In genomic region chr11:46611526-46612304, GRCh38 we compare ENCODE assay signal across 1 cellular context.
TF ChIP-seq lines count a peak whose summit lies in the region.

No MANE protein-coding gene starts in this region.

TF ChIP-seq in K562, 482 proteins besides CTCF, POLR2A, EP300 and RAD21 (continues in another document):
- TF ChIP-seq MCM7 (IDR thresholded peaks at IDR 0.05) = no peak
- TF ChIP-seq DMBX1 (CRISPR knock-in tag; IDR thresholded peaks at IDR 0.05; ENCODE audit: borderline replicate concordance) = no peak
- TF ChIP-seq HMG20A (CRISPR knock-in tag; conservative IDR thresholded peaks at IDR 0.05) = no peak
- no peak for TF ChIP-seq CHD7 (IDR thresholded peaks at IDR 0.05; ENCODE audit: low read depth, low read length)
- TF ChIP-seq RBM15 (IDR thresholded peaks at IDR 0.05; ENCODE audit: insufficient read depth, low read length) = no peak
- no peak for TF ChIP-seq ZBTB12 (CRISPR knock-in tag; IDR thresholded peaks at IDR 0.05)
- no peak for TF ChIP-seq OTX1 (CRISPR knock-in tag; IDR thresholded peaks at IDR 0.05)
- TF ChIP-seq ZBTB1 (CRISPR knock-in tag; IDR thresholded peaks at IDR 0.05; ENCODE audit: borderline replicate concordance, low read depth) = no peak
- no peak for TF ChIP-seq PHB (CRISPR knock-in tag; IDR thresholded peaks at IDR 0.05)
- no peak for TF ChIP-seq NFE2L1 (tag; IDR thresholded peaks at IDR 0.05; ENCODE audit: borderline replicate concordance, low read depth)
- no peak for TF ChIP-seq ZNF324 (CRISPR knock-in tag; IDR thresholded peaks at IDR 0.05)
- peak; percentile 29; the same call in 1 of the 2 replicates for TF ChIP-seq ADNP (tag; IDR thresholded peaks at IDR 0.05)
- TF ChIP-seq ZKSCAN1 (IDR thresholded peaks at IDR 0.05; ENCODE audit: low read depth, low read length) = no peak
- no peak for TF ChIP-seq SETDB1 (IDR thresholded peaks at IDR 0.05; ENCODE audit: low read length)
- TF ChIP-seq ZNF384 (IDR thresholded peaks at IDR 0.05; ENCODE audit: low read depth, low read length) = peak; percentile 69; the same call in 1 of the 2 replicates
- TF ChIP-seq HES1 (IDR thresholded peaks at IDR 0.05; ENCODE audit: low read depth) = 0 out of 2 replicates have a peak, but pooled peaks have one; percentile 8
- TF ChIP-seq ZNF592 (IDR thresholded peaks at IDR 0.05) = peak; percentile 31; the same call in 1 of the 2 replicates
- no peak for TF ChIP-seq MYNN (IDR thresholded peaks at IDR 0.05)
- no peak for TF ChIP-seq MYNN (CRISPR knock-in tag; IDR thresholded peaks at IDR 0.05)
- TF ChIP-seq CREBBP (IDR thresholded peaks at IDR 0.05; ENCODE audit: low read depth, low read length) = no peak
- no peak for TF ChIP-seq ZNF551 (CRISPR knock-in tag; IDR thresholded peaks at IDR 0.05)
- TF ChIP-seq ZNF609 (CRISPR knock-in tag; IDR thresholded peaks at IDR 0.05; ENCODE audit: borderline replicate concordance) = no peak
- TF ChIP-seq MED1 (CRISPR knock-in tag; IDR thresholded peaks at IDR 0.05; ENCODE audit: borderline replicate concordance) = no peak
- TF ChIP-seq MAFF (IDR thresholded peaks at IDR 0.05; ENCODE audit: low read length) = no peak
- no peak for TF ChIP-seq E2F6 (IDR thresholded peaks at IDR 0.05; ENCODE audit: borderline replicate concordance in 1 of 2, extremely low read depth in 1 of 2, insufficient read depth in 1 of 2, insufficient read length in 1 of 2, low read depth in 1 of 2, low read length in 1 of 2, poor library complexity in 1 of 2, severe bottlenecking in 1 of 2)
- no peak for TF ChIP-seq ZNF766 (CRISPR knock-in tag; conservative IDR thresholded peaks at IDR 0.05)
- no peak for TF ChIP-seq ATF7 (IDR thresholded peaks at IDR 0.05)
- TF ChIP-seq TEAD4 (IDR thresholded peaks at IDR 0.05; ENCODE audit: low read length) = peak; percentile 81
- no peak for TF ChIP-seq TEAD4 (CRISPR knock-in tag; IDR thresholded peaks at IDR 0.05; ENCODE audit: borderline replicate concordance)
- TF ChIP-seq NELFE (IDR thresholded peaks at IDR 0.05; ENCODE audit: insufficient read depth, insufficient read length) = no peak
- TF ChIP-seq MITF (IDR thresholded peaks at IDR 0.05) = peak; percentile 51; the same call in 1 of the 2 replicates
- TF ChIP-seq BCL6 (CRISPR knock-in tag; IDR thresholded peaks at IDR 0.05) = no peak
- TF ChIP-seq PCBP1 (IDR thresholded peaks at IDR 0.05; ENCODE audit: low read depth, low read length, poor library complexity, severe bottlenecking) = no peak
- peak; percentile 87 to 89 for TF ChIP-seq NRF1 (conservative IDR thresholded peaks at IDR 0.05 in 1 of 2, IDR thresholded peaks at IDR 0.05 in 1 of 2)
- no peak for TF ChIP-seq ZC3H11A (IDR thresholded peaks at IDR 0.05; ENCODE audit: low read depth, low read length)
